Comparison of ENCODE assay signal across 16 cellular contexts in genomic region chr12:96327889-96328288, GRCh38.
A peak's percentile ranks its signal among the peaks of the same experiment; 100 is the strongest.
DNase-seq lines count a peak whose midpoint lies in the region; ATAC-seq, FAIRE-seq and TF ChIP-seq lines count a peak whose summit lies in the region.
"Had no signal": no experiment of that assay in that cellular context is flagged by ENCODE, and none has a peak within 500 bp of the region (broad histone marks: within the 10 kb centered on the region; RNA-seq: fewer than 3 reads in every experiment).

No MANE protein-coding gene starts in this region.

- peak; percentile 24 for ATAC-seq in GM19463 (IDR thresholded peaks at IDR 0.05; ENCODE audit: unreplicated experiment)
- peak; percentile 28 for ATAC-seq in HG03064 (IDR thresholded peaks at IDR 0.05; ENCODE audit: low read depth, unreplicated experiment)
- peak; percentile 48 for ATAC-seq in K562
- ATAC-seq: left cardiac atrium had no signal

- CTCF ChIA-PET in K562 (lab: Yijun Ruan, JAX; ENCODE audit: low intra/inter-chr PET ratio), result no interaction called here

- intact Hi-C loops in K562 (cut with micrococcal nuclease) (no loop called here), sigmoid colon (cut with DNase I) (no loop called here)

- H3K9ac ChIP-seq in K562 (ENCODE audit: insufficient read depth in 1 of 2, low read depth in 2 of 2, low read length in 2 of 2), result no peak overlapping the region

- no peaks in the 10 kb centered on the region for H3K9me1 ChIP-seq in K562 (ENCODE audit: control insufficient read depth, insufficient read depth, low read length)

- H2AFZ ChIP-seq in K562 (ENCODE audit: low read depth, low read length), result no peak overlapping the region

- H3K4me1 ChIP-seq in K562 (replicated peaks in 1 of 2; ENCODE audit: control insufficient read depth in 2 of 2, insufficient read depth in 2 of 2, low read length in 2 of 2) (peaks cover 0 to 17% of the 10 kb centered on the region in 2 experiments; a peak in 3 of 5 replicates), sigmoid colon (peaks cover 0 to 13% (median 2%) of the 10 kb centered on the region in 4 donors)
- H3K4me1 ChIP-seq: Peyer's patch had no signal

- in situ Hi-C loops in K562 (cut with MboI), result no loop called here

- no peak for DNase-seq in GM12892 (ENCODE audit: insufficient read length)
- DNase-seq in K562 (ENCODE audit: extremely low read depth in 1 of 4, low spot score in 3 of 4), result no peak
- DNase-seq in sigmoid colon, result no peak
- no peak for DNase-seq in activated effector memory CD4-positive, alpha-beta T cell treated with Interleukin-2 at 50 U/mL for 16 hours
- no peak for DNase-seq in GM19239 (ENCODE audit: insufficient read length, low spot score)
- DNase-seq in HK-2 (ENCODE audit: unreplicated experiment), result no peak
- DNase-seq: COR-L47; left cardiac atrium; NCI-H1930; stimulated activated CD4-positive, alpha-beta T cell treated with anti-CD3 and anti-CD28 coated beads, Interleukin-1b, Interleukin-23, amount 100 ng/mL, for 48 hours; stomach had no signal

- no peak overlapping the region for H3K4me2 ChIP-seq in K562 (ENCODE audit: insufficient read depth, low read length)

- TF ChIP-seq EP300 in K562 (IDR thresholded peaks at IDR 0.05; ENCODE audit: low read length), result no peak
- TF ChIP-seq EP300 in sigmoid colon (IDR thresholded peaks at IDR 0.05), result no peak

- POLR2A ChIA-PET in K562 (lab: Yijun Ruan, JAX), result interaction anchor here (1.1 kb wide), 1 partner anchor 10 kb away, joined by 4 read pairs; no protein-coding TSS in a partner anchor

- no peak overlapping the region for H3K4me3 ChIP-seq in K562
- H3K4me3 ChIP-seq in sigmoid colon, result no peak overlapping the region
- H3K4me3 ChIP-seq: Peyer's patch, stomach had no signal

- peak; percentile 65 for FAIRE-seq in GM12892 (lab: Jason Lieb, UNC)
- FAIRE-seq in K562 (lab: Jason Lieb, UNC), result no peak
- FAIRE-seq in GM19239 (lab: Jason Lieb, UNC), result no peak

- no peak; a peak in 1 of 4 replicates for TF ChIP-seq RAD21 in K562 (CRISPR knock-in tag; conservative IDR thresholded peaks at IDR 0.05 in 1 of 2, IDR thresholded peaks at IDR 0.05 in 1 of 2)

- 21% methylated on average over 3 of the region's 3 CpGs for WGBS in K562 (ENCODE audit: insufficient coverage, low coverage, missing lambda C conversion rate)
- 79 to 85% methylated on average over 3 of the region's 3 CpGs for WGBS in sigmoid colon, 2 donors

- H3K36me3 ChIP-seq in K562 (ENCODE audit: control insufficient read depth, insufficient read depth, low read length), result peaks cover 27% of the 10 kb centered on the region; the same call in 2 of the 3 replicates
- H3K36me3 ChIP-seq in sigmoid colon, result peaks cover 0 to 20% (median 2%) of the 10 kb centered on the region in 4 donors

- H3K9me3 ChIP-seq in K562 (replicated peaks; ENCODE audit: control insufficient read depth, insufficient read depth, low read depth, low read length) (no peaks in the 10 kb centered on the region), sigmoid colon (no peaks in the 10 kb centered on the region)
- H3K9me3 ChIP-seq: neutrophil, Peyer's patch, stomach had no signal

- no peaks in the 10 kb centered on the region for H4K20me1 ChIP-seq in K562 (replicated peaks; ENCODE audit: control insufficient read depth, insufficient read depth, low read length)

- no peaks in the 10 kb centered on the region for H3K27me3 ChIP-seq in K562 (ENCODE audit: control insufficient read depth in 2 of 2, insufficient read depth in 2 of 2, low read length in 2 of 2)
- no peaks in the 10 kb centered on the region for H3K27me3 ChIP-seq in sigmoid colon
- H3K27me3 ChIP-seq: neutrophil, Peyer's patch, stomach had no signal

- no peak overlapping the region for H3K27ac ChIP-seq in K562 (ENCODE audit: extremely low read depth, low read depth, low read length)
- H3K27ac ChIP-seq in sigmoid colon, result no peak overlapping the region
- H3K27ac ChIP-seq: neutrophil, stomach, VCaP had no signal

- TF ChIP-seq CTCF in K562 (IDR thresholded peaks at IDR 0.05 in 2 of 3, conservative IDR thresholded peaks at IDR 0.05 in 1 of 3; ENCODE audit: insufficient read depth in 2 of 3, low read depth in 1 of 3, low read length in 3 of 3) (no peak), sigmoid colon (IDR thresholded peaks at IDR 0.05) (no peak)

- BruUV-seq in K562 (replicated peaks; lab: Mats Ljungman, UMichigan), result no TSS peak

- TF ChIP-seq POLR2A in GM12892 (IDR thresholded peaks at IDR 0.05; ENCODE audit: low read depth, low read length) (no peak), K562 (conservative IDR thresholded peaks at IDR 0.05) (no peak), sigmoid colon (IDR thresholded peaks at IDR 0.05) (no peak)

- peaks cover 18% of the 10 kb centered on the region for H3K79me2 ChIP-seq in K562 (ENCODE audit: control insufficient read depth, insufficient read depth, low read length)

TF ChIP-seq in K562, 482 proteins besides CTCF, POLR2A, EP300 and RAD21:
- no peak for TF ChIP-seq CAMTA2 (CRISPR knock-in tag; conservative IDR thresholded peaks at IDR 0.05)
- TF ChIP-seq MAZ (CRISPR knock-in tag; conservative IDR thresholded peaks at IDR 0.05 in 1 of 2, IDR thresholded peaks at IDR 0.05 in 1 of 2), result no peak
- TF ChIP-seq CREM (IDR thresholded peaks at IDR 0.05; ENCODE audit: low read depth), result no peak
- no peak for TF ChIP-seq PBX2 (CRISPR knock-in tag; IDR thresholded peaks at IDR 0.05; ENCODE audit: low read depth)
- 0 out of 2 replicates have a peak, but pooled peaks have one; percentile 13 for TF ChIP-seq PBX2 (tag; conservative IDR thresholded peaks at IDR 0.05; ENCODE audit: low read depth)
- no peak for TF ChIP-seq HCFC1 (IDR thresholded peaks at IDR 0.05; ENCODE audit: low read depth, low read length)
- no peak for TF ChIP-seq ELF4 (CRISPR knock-in tag; IDR thresholded peaks at IDR 0.05)
- no peak for TF ChIP-seq ZC3H11A (IDR thresholded peaks at IDR 0.05; ENCODE audit: low read depth, low read length)
- no peak for TF ChIP-seq RBM39 (optimal IDR thresholded peaks at IDR 0.05; ENCODE audit: low read depth, low read length)
- 0 out of 2 replicates have a peak, but pooled peaks have one; percentile 32 for TF ChIP-seq PKNOX1 (IDR thresholded peaks at IDR 0.05)
- peak; percentile 21 for TF ChIP-seq MEIS2 (IDR thresholded peaks at IDR 0.05; ENCODE audit: partially characterized antibody)
- TF ChIP-seq STAG1 (CRISPR knock-in tag; IDR thresholded peaks at IDR 0.05; ENCODE audit: borderline replicate concordance), result no peak
- TF ChIP-seq ZNF408 (CRISPR knock-in tag; IDR thresholded peaks at IDR 0.05; ENCODE audit: low read depth), result no peak
